8 cellular contexts compared by ENCODE assay signal in genomic region chr7:13990319-13990983, GRCh38. TPM values are rescaled to one million over a fixed set of nuclear protein-coding genes. Genes with fewer than 3 reads are reported as not detected.
DNase-seq lines count a peak whose midpoint lies in the region; ATAC-seq and TF ChIP-seq lines count a peak whose summit lies in the region.

No MANE protein-coding gene starts in this region.

- H3K9me3 Mint-ChIP-seq in activated naive CD4-positive, alpha-beta T cell treated with anti-CD3 and anti-CD28 coated beads, Interleukin-2, amount 10 ng/mL, durations not matched to agents 7 days and 5 days = no peaks in the 10 kb centered on the region

- no peak for DNase-seq in BJ (ENCODE audit: low read depth)
- peak; percentile 41 for DNase-seq in NCI-H524 treated with DMSO at 0.1 percent for 48 hours (lab: John Stamatoyannopoulos, UW)
- DNase-seq in activated naive CD4-positive, alpha-beta T cell treated with anti-CD3 and anti-CD28 coated beads, Interleukin-2, amount 10 ng/mL, durations not matched to agents 7 days and 5 days = peak; percentile 22
- DNase-seq in Right ventricle myocardium superior = peak; percentile 72
- peak; percentile 34 for DNase-seq in occipital lobe (lab: John Stamatoyannopoulos, UW)
- DNase-seq in effector CD8-positive, alpha-beta T cell (lab: John Stamatoyannopoulos, UW) = no peak

- no peaks in the 10 kb centered on the region for H3K36me3 ChIP-seq in BJ (ENCODE audit: control insufficient read depth, insufficient read depth, low read length)

- no peaks in the 10 kb centered on the region for H3K4me1 Mint-ChIP-seq in activated naive CD4-positive, alpha-beta T cell treated with anti-CD3 and anti-CD28 coated beads, Interleukin-2, amount 10 ng/mL, durations not matched to agents 7 days and 5 days

- ATAC-seq in GM19035 (IDR thresholded peaks at IDR 0.05; ENCODE audit: unreplicated experiment) = peak; percentile 45
- ATAC-seq in HG03457 (IDR thresholded peaks at IDR 0.05; ENCODE audit: unreplicated experiment) = peak; percentile 65
- ATAC-seq in Right ventricle myocardium superior (ENCODE audit: poor library complexity) = peak; percentile 60

- CTCF ChIA-PET in BJ (lab: Yijun Ruan, JAX) = interaction anchor here (0.9 to 1.4 kb wide), 2 partner anchors 56 to 300 kb away, joined by 3 read pairs; no protein-coding TSS in a partner anchor
- CTCF ChIA-PET in activated naive CD4-positive, alpha-beta T cell treated with anti-CD3 and anti-CD28 coated beads, Interleukin-2, amount 10 ng/mL, durations not matched to agents 7 days and 5 days (lab: Charles Lee) = no interaction called here

- no peak overlapping the region for H3K27ac Mint-ChIP-seq in activated naive CD4-positive, alpha-beta T cell treated with anti-CD3 and anti-CD28 coated beads, Interleukin-2, amount 10 ng/mL, durations not matched to agents 7 days and 5 days

- intact Hi-C loops in Right ventricle myocardium superior (cut with DNase I) = loop anchor here (10.0 kb wide), 1 partner anchor 464 kb away; no protein-coding TSS in a partner anchor

- POLR2A ChIA-PET in BJ (lab: Charles Lee) = interaction anchor here (1.3 to 1.5 kb wide), 2 partner anchors 9 kb away, joined by 3 to 4 read pairs; no protein-coding TSS in a partner anchor

- peak overlapping the region; percentile 74 for H3K4me3 ChIP-seq in BJ (ENCODE audit: low read depth, low read length)

- no peak for TF ChIP-seq CTCF in BJ (IDR thresholded peaks at IDR 0.05; ENCODE audit: insufficient read depth, low read depth, low read length)

- H3K36me3 Mint-ChIP-seq in activated naive CD4-positive, alpha-beta T cell treated with anti-CD3 and anti-CD28 coated beads, Interleukin-2, amount 10 ng/mL, durations not matched to agents 7 days and 5 days = no peaks in the 10 kb centered on the region

- no peaks in the 10 kb centered on the region for H3K27me3 ChIP-seq in BJ (ENCODE audit: control insufficient read depth, insufficient read depth, low read length)

- no peak overlapping the region for H3K4me3 Mint-ChIP-seq in activated naive CD4-positive, alpha-beta T cell treated with anti-CD3 and anti-CD28 coated beads, Interleukin-2, amount 10 ng/mL, durations not matched to agents 7 days and 5 days

- H3K27me3 Mint-ChIP-seq in activated naive CD4-positive, alpha-beta T cell treated with anti-CD3 and anti-CD28 coated beads, Interleukin-2, amount 10 ng/mL, durations not matched to agents 7 days and 5 days = no peaks in the 10 kb centered on the region

RNA-seq across cellular contexts. Expression of gene ETV1, which starts 1.0 kb away (rescaled TPM):
- 4.1 and 5.4 TPM in 2 replicates for polyA plus RNA-seq in BJ (2011; rRNA removed)
- polyA minus RNA-seq in BJ (2011; rRNA and poly(A)+ RNA removed) = 1.1 and 3.0 TPM in 2 replicates
- total RNA-seq in Right ventricle myocardium superior (25.7 TPM), occipital lobe (66.1 TPM)

Comparison
In these comparisons a context has a peak if more than half of its experiments do, and no peak if none do; other contexts are left out.
1. DNase-seq: peak in NCI-H524 treated with DMSO at 0.1 percent for 48 hours (single experiment), activated naive CD4-positive, alpha-beta T cell treated with anti-CD3 and anti-CD28 coated beads, Interleukin-2, amount 10 ng/mL, durations not matched to agents 7 days and 5 days (single experiment), Right ventricle myocardium superior (single experiment) and occipital lobe (single experiment); none in BJ (single experiment) and effector CD8-positive, alpha-beta T cell (single experiment).
2. Peak in every context shown above with its lines, with median percentiles within 50 percentile points of each other: ATAC-seq.